32 cellular contexts compared by ENCODE assay signal in the genomic region with DNA sequence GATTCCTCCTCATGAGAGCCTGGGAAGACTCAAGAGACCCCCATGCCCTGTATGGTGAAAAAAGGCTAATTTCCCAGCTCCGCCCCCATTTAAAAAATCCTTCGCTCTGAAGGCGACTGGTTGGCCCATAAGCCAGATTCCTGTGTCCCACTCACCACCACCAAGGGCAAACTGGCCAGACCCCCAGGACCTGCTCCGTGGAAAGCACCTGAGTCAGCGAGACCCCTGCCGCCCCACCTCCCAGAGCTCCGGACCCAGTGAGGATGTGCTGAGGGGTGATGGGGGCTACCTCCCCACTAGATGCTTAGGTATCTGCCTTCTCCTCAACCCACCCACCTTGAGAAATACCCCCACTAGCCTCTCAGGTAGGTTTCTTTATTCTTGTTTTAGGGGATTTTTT. TPM values are rescaled to one million over a fixed set of nuclear protein-coding genes. Genes with fewer than 3 reads are reported as not detected.
"Had no signal": no experiment of that assay in that cellular context is flagged by ENCODE, and none has a peak within 500 bp of the region (broad histone marks: within the 10 kb centered on the region; RNA-seq: fewer than 3 reads in every experiment).

No MANE protein-coding gene starts in this region.

- DNase-seq: naive thymus-derived CD4-positive, alpha-beta T cell; natural killer cell; nucleus accumbens; pancreas; right cardiac atrium; stimulated activated CD4-positive, alpha-beta T cell treated with anti-CD3 and anti-CD28 coated beads, Interleukin-15, amount 100 ng/mL, for 24 hours; stimulated activated CD4-positive, alpha-beta T cell treated with anti-CD3 and anti-CD28 coated beads, Interleukin-2, amount 100 ng/mL, for 24 hours; stimulated activated CD4-positive, alpha-beta T cell treated with anti-CD3 and anti-CD28 coated beads, Interleukin-2, amount 100 ng/mL, for 48 hours; stimulated activated CD4-positive, alpha-beta T cell treated with anti-CD3 and anti-CD28 coated beads, Interleukin-4, amount 100 ng/mL, for 24 hours; stimulated activated naive B cell treated with anti-CD40 and anti-IgM and Interleukin-4, amounts not matched to agents 10 μg/mL and 1 μg/mL and 100 μg/mL, for 72 hours; stimulated activated naive CD4-positive, alpha-beta T cell treated with Interleukin-2 at 50 U/mL for 16 hours; stomach; thyroid gland; trophoblast cell; upper lobe of left lung had no signal

- H3K27ac Mint-ChIP-seq: naive thymus-derived CD4-positive, alpha-beta T cell; natural killer cell; nephron; neural progenitor cell; progenitor cell of endocrine pancreas; stimulated activated effector memory CD8-positive, alpha-beta T cell treated with anti-CD3 and anti-CD28 coated beads, Interleukin-12 subunit alpha, Interleukin-12 subunit beta, amount 100 ng/mL, for 72 hours; stimulated activated naive B cell treated with anti-CD40 and anti-IgM and Interleukin-4, amounts not matched to agents 10 μg/mL and 1 μg/mL and 100 μg/mL, for 72 hours; stimulated activated naive CD8-positive, alpha-beta T cell treated with anti-CD3 and anti-CD28 coated beads, Interleukin-15, Interleukin-2, amounts not matched to agents 100 ng/mL and 50 ng/mL, for 24 hours had no signal

- H3K4me3 ChIP-seq: neural progenitor cell, pancreas, psoas muscle, right lobe of liver, skin epidermis, smooth muscle cell, stomach, thoracic aorta, thyroid gland, tibial nerve, upper lobe of left lung, vagina had no signal

- H3K4me1 Mint-ChIP-seq: natural killer cell; nephron; stimulated activated effector memory CD8-positive, alpha-beta T cell treated with anti-CD3 and anti-CD28 coated beads, Interleukin-12 subunit alpha, Interleukin-12 subunit beta, amount 100 ng/mL, for 72 hours; stimulated activated naive B cell treated with anti-CD40 and anti-IgM and Interleukin-4, amounts not matched to agents 10 μg/mL and 1 μg/mL and 100 μg/mL, for 72 hours had no signal

- H3K4me1 ChIP-seq: pancreas, psoas muscle, right lobe of liver, stomach, thyroid gland, tibial nerve, upper lobe of left lung, vagina had no signal

- H3K9me3 ChIP-seq: neutrophil, pancreas, psoas muscle, right lobe of liver, stomach, thoracic aorta, thyroid gland, tibial nerve, upper lobe of left lung, vagina had no signal

- H3K4me3 Mint-ChIP-seq: naive thymus-derived CD4-positive, alpha-beta T cell; natural killer cell; nephron; neural progenitor cell; stimulated activated effector memory CD8-positive, alpha-beta T cell treated with anti-CD3 and anti-CD28 coated beads, Interleukin-12 subunit alpha, Interleukin-12 subunit beta, amount 100 ng/mL, for 72 hours; stimulated activated naive B cell treated with anti-CD40 and anti-IgM and Interleukin-4, amounts not matched to agents 10 μg/mL and 1 μg/mL and 100 μg/mL, for 72 hours; stimulated activated naive CD8-positive, alpha-beta T cell treated with anti-CD3 and anti-CD28 coated beads, Interleukin-15, Interleukin-2, amounts not matched to agents 100 ng/mL and 50 ng/mL, for 24 hours had no signal

- H3K27ac ChIP-seq: neural progenitor cell, neutrophil, pancreas, psoas muscle, right lobe of liver, skin epidermis, stomach, thoracic aorta, thyroid gland, tibial nerve, upper lobe of left lung, vagina had no signal

- ATAC-seq: naive thymus-derived CD4-positive, alpha-beta T cell; natural killer cell; pancreas; psoas muscle; right cardiac atrium; right lobe of liver; stimulated activated effector memory CD8-positive, alpha-beta T cell treated with anti-CD3 and anti-CD28 coated beads, Interleukin-12 subunit alpha, Interleukin-12 subunit beta, amount 100 ng/mL, for 72 hours; stimulated activated naive B cell treated with anti-CD40 and anti-IgM and Interleukin-4, amounts not matched to agents 10 μg/mL and 1 μg/mL and 100 μg/mL, for 72 hours had no signal

- H3K36me3 Mint-ChIP-seq: naive thymus-derived CD4-positive, alpha-beta T cell; natural killer cell; neural progenitor cell; stimulated activated effector memory CD8-positive, alpha-beta T cell treated with anti-CD3 and anti-CD28 coated beads, Interleukin-12 subunit alpha, Interleukin-12 subunit beta, amount 100 ng/mL, for 72 hours; stimulated activated naive B cell treated with anti-CD40 and anti-IgM and Interleukin-4, amounts not matched to agents 10 μg/mL and 1 μg/mL and 100 μg/mL, for 72 hours had no signal

- H3K27me3 ChIP-seq: neural progenitor cell, right lobe of liver, thyroid gland, upper lobe of left lung, vagina had no signal

- H3K9me3 Mint-ChIP-seq: naive thymus-derived CD4-positive, alpha-beta T cell; natural killer cell; nephron; neural progenitor cell; stimulated activated effector memory CD8-positive, alpha-beta T cell treated with anti-CD3 and anti-CD28 coated beads, Interleukin-12 subunit alpha, Interleukin-12 subunit beta, amount 100 ng/mL, for 72 hours; stimulated activated naive B cell treated with anti-CD40 and anti-IgM and Interleukin-4, amounts not matched to agents 10 μg/mL and 1 μg/mL and 100 μg/mL, for 72 hours; stimulated activated naive CD8-positive, alpha-beta T cell treated with anti-CD3 and anti-CD28 coated beads, Interleukin-15, Interleukin-2, amounts not matched to agents 100 ng/mL and 50 ng/mL, for 24 hours had no signal

- H3K36me3 ChIP-seq: neural progenitor cell, neutrophil, pancreas, right lobe of liver, stomach, thoracic aorta, thyroid gland, tibial nerve, upper lobe of left lung, vagina had no signal

RNA-seq across cellular contexts. Expression of gene RBFOX3, which starts 42.2 kb away (rescaled TPM):
- total RNA-seq: omental fat pad, osteocyte, psoas muscle, renal cortical epithelial cell, right cardiac atrium, right lobe of liver, smooth muscle cell, subcutaneous adipose tissue, thoracic aorta, thyroid gland, tibial nerve had no signal
